ENCODE assay signal across 26 cellular contexts in the genomic region with DNA sequence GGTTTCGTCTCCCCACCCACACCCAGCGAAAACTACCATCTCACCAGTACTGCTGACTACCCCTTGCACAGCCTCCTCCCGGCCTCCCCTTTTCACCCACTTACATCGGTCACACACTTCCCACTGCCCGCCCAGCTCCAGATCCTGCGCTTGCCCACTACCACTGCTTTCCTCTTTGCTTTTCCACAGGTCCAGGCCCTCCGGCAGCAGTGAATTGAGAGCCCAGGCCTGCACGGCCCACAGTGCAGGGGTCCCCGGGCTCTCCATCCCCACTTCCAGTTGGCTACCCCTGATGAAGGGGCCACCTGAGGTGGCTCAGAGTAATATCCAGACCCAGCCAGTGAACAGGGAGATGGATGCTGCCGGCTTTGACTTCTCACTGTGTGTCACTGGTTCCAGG.
"Had no signal": no experiment of that assay in that cellular context is flagged by ENCODE, and none has a peak within 500 bp of the region (broad histone marks: within the 10 kb centered on the region; RNA-seq: fewer than 3 reads in every experiment).

No MANE protein-coding gene starts in this region.

- H3K4me1 Mint-ChIP-seq: IgD-negative memory B cell, T-helper 17 cell, WTC11 had no signal

- ATAC-seq: activated CD8-positive, alpha-beta T cell treated with anti-CD3 and anti-CD28 coated beads, Interleukin-2, amount 10 ng/mL, durations not matched to agents 7 days and 5 days; activated T-cell treated with anti-CD3 and anti-CD28 coated beads, Interleukin-2, amount 50 U/mL, for 72 hours; T-helper 17 cell; WTC11 had no signal

- H3K4me3 Mint-ChIP-seq: activated CD8-positive, alpha-beta T cell treated with anti-CD3 and anti-CD28 coated beads, Interleukin-2, amount 10 ng/mL, durations not matched to agents 7 days and 5 days; activated naive CD8-positive, alpha-beta T cell; activated T-cell treated with anti-CD3 and anti-CD28 coated beads, Interleukin-2, amount 50 U/mL, for 72 hours; IgD-negative memory B cell; T-helper 17 cell; WTC11 had no signal

- H3K27ac ChIP-seq: brain microvascular endothelial cell, cardiac muscle cell had no signal

- H3K36me3 Mint-ChIP-seq: activated naive CD8-positive, alpha-beta T cell; IgD-negative memory B cell; WTC11 had no signal

- H3K36me3 ChIP-seq: brain microvascular endothelial cell, cardiac muscle cell had no signal

- H3K27me3 ChIP-seq: brain microvascular endothelial cell, cardiac muscle cell had no signal

- H3K27ac Mint-ChIP-seq: activated CD8-positive, alpha-beta T cell treated with anti-CD3 and anti-CD28 coated beads, Interleukin-2, amount 10 ng/mL, durations not matched to agents 7 days and 5 days; activated naive CD8-positive, alpha-beta T cell; activated T-cell treated with anti-CD3 and anti-CD28 coated beads, Interleukin-2, amount 50 U/mL, for 72 hours; activated T-helper 2 cell treated with anti-CD3 and anti-CD28 coated beads, Interferon-gamma antibody, Interleukin-2, Interleukin-4, amounts not matched to agents 10 μg/mL and 5 μg/mL and 100 μg/mL, durations not matched to agents 14 hours and 24 hours and 36 hours; T-helper 17 cell; WTC11 had no signal

- H3K4me3 ChIP-seq: cardiac muscle cell had no signal

- H3K9me3 Mint-ChIP-seq: activated T-helper 2 cell treated with anti-CD3 and anti-CD28 coated beads, Interferon-gamma antibody, Interleukin-2, Interleukin-4, amounts not matched to agents 10 μg/mL and 5 μg/mL and 100 μg/mL, durations not matched to agents 14 hours and 24 hours and 36 hours had no signal

- DNase-seq: activated CD4-positive, alpha-beta T cell treated with anti-CD3 and anti-CD28 coated beads for 48 hours; activated CD4-positive, alpha-beta T cell treated with anti-CD3 and anti-CD28 coated beads, Interleukin-2, amount 50 U/mL, for 4 hours; activated CD4-positive, CD25-positive, alpha-beta regulatory T cell treated with anti-CD3 and anti-CD28 coated beads, Interleukin-2, amount 50 U/mL, for 72 hours; activated CD8-positive, alpha-beta T cell treated with anti-CD3 and anti-CD28 coated beads, Interleukin-2, amount 10 ng/mL, durations not matched to agents 7 days and 5 days; activated naive CD4-positive, alpha-beta T cell; activated T-cell treated with anti-CD3 and anti-CD28 coated beads, Interleukin-2, amount 50 U/mL, for 72 hours; amygdala; brain microvascular endothelial cell; KG1; NCI-H1092; NCI-H1417 treated with DMSO at 0.1 percent for 48 hours; NCI-H1694; NCI-H2029; NCI-H2107; NCI-H345; NCI-H510A; NCI-H526 treated with DMSO at 0.1 percent for 48 hours; NCI-H82; SIG-M5; T-helper 17 cell; T-helper 9 cell had no signal
